ENCODE assay signal across 8 cellular contexts in the genomic region with DNA sequence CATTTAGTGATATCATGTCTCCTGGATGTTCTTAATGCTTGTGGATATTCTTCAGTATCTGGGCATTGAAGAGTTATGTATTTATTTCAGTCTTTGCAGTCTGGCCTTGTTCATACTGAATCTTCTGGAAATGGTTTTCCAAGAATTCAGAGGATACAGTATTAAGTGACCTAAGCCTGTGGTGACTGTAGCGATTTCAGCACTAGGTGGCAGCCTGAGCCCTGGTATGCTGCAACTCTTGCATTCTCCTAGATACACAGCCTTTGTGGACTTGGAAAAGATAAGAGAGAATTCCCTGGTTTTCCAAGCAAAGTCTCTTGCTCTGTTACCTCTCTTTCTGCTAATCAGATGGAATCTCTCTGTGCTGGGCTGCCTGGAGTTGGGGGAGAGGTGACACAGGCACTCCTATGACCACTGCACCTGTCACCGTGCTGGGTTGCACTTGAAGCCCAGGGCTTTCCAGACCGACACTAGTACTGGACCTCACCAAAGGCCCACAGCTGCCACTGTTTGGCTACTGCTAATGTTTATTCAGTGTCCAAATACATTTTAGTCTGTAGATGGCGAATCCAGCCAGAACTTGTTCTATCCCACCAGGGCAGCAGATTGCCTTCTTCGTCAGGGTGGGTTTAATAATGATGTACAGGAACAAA. TPM values are rescaled to one million over a fixed set of nuclear protein-coding genes. Genes with fewer than 3 reads are reported as not detected.
DNase-seq lines count a peak whose midpoint lies in the region; ATAC-seq and TF ChIP-seq lines count a peak whose summit lies in the region.

No MANE protein-coding gene starts in this region.

- H3K36me3 ChIP-seq in MG63, result no peaks in the 10 kb centered on the region

- no peak for ATAC-seq in GM18873 (IDR thresholded peaks at IDR 0.05; ENCODE audit: low FRiP score, unreplicated experiment)
- ATAC-seq in activated CD8-positive, alpha-beta T cell treated with anti-CD3 and anti-CD28 coated beads for 36 hours, result no peak

- intact Hi-C loops in activated CD8-positive, alpha-beta T cell treated with anti-CD3 and anti-CD28 coated beads for 36 hours (cut with micrococcal nuclease), result no loop called here

- no peaks in the 10 kb centered on the region for H3K4me1 Mint-ChIP-seq in brain
- H3K4me1 Mint-ChIP-seq in activated CD8-positive, alpha-beta T cell treated with anti-CD3 and anti-CD28 coated beads for 36 hours (ENCODE audit: low read depth), result no peaks in the 10 kb centered on the region

- CTCF ChIA-PET in activated CD8-positive, alpha-beta T cell treated with anti-CD3 and anti-CD28 coated beads for 36 hours (lab: Charles Lee), result interaction anchor here (0.7 kb wide), 1 partner anchor 297 kb away, joined by 3 read pairs; no protein-coding TSS in a partner anchor

- H3K4me3 Mint-ChIP-seq in brain, result no peak overlapping the region
- no peak overlapping the region for H3K4me3 Mint-ChIP-seq in activated CD8-positive, alpha-beta T cell treated with anti-CD3 and anti-CD28 coated beads for 36 hours

- POLR2A ChIA-PET in activated CD8-positive, alpha-beta T cell treated with anti-CD3 and anti-CD28 coated beads for 36 hours (lab: Charles Lee), result no interaction called here

- H3K4me3 ChIP-seq in MG63, result no peak overlapping the region

- H3K9me3 ChIP-seq in MG63, result no peaks in the 10 kb centered on the region

- DNase-seq in EH (ENCODE audit: low read depth) (peak; percentile 32), MG63 (peak; percentile 2), midbrain (lab: John Stamatoyannopoulos, UW) (peak; percentile 8), NCI-H524 treated with DMSO at 0.1 percent for 48 hours (lab: John Stamatoyannopoulos, UW) (no peak), ureter (ENCODE audit: low spot score) (no peak)
- no peak for DNase-seq in activated CD8-positive, alpha-beta T cell treated with anti-CD3 and anti-CD28 coated beads for 36 hours

- TF ChIP-seq CTCF in brain (conservative IDR thresholded peaks at IDR 0.05), result peak; percentile 16 to 47
- no peak for TF ChIP-seq CTCF in activated CD8-positive, alpha-beta T cell treated with anti-CD3 and anti-CD28 coated beads for 36 hours (IDR thresholded peaks at IDR 0.05)

- no peak overlapping the region for H3K27ac Mint-ChIP-seq in brain
- no peak overlapping the region for H3K27ac Mint-ChIP-seq in activated CD8-positive, alpha-beta T cell treated with anti-CD3 and anti-CD28 coated beads for 36 hours

- H3K27me3 Mint-ChIP-seq in brain, result peaks cover 8% of the 10 kb centered on the region
- no peaks in the 10 kb centered on the region for H3K27me3 Mint-ChIP-seq in activated CD8-positive, alpha-beta T cell treated with anti-CD3 and anti-CD28 coated beads for 36 hours

- peaks cover 31% of the 10 kb centered on the region for H3K36me3 Mint-ChIP-seq in brain
- peaks cover 9% of the 10 kb centered on the region for H3K36me3 Mint-ChIP-seq in activated CD8-positive, alpha-beta T cell treated with anti-CD3 and anti-CD28 coated beads for 36 hours (ENCODE audit: low read depth)

- H3K27me3 ChIP-seq in MG63, result no peaks in the 10 kb centered on the region

- H3K9me3 Mint-ChIP-seq in brain, result peaks cover 22 to 70% (median 38%) of the 10 kb centered on the region in 5 experiments
- H3K9me3 Mint-ChIP-seq in activated CD8-positive, alpha-beta T cell treated with anti-CD3 and anti-CD28 coated beads for 36 hours, result peaks cover 8% of the 10 kb centered on the region

RNA-seq across cellular contexts. Expression of gene SPIN2A, which starts 19.3 kb away (rescaled TPM):
- not detected in 2 replicates for total RNA-seq in MG63 (2014; rRNA removed; shearing (Covaris generic); ENCODE audit: low replicate concordance)
- 0.73 TPM for polyA plus RNA-seq in brain (ENCODE audit: insufficient read depth, low read depth, low replicate concordance)
- total RNA-seq in activated CD8-positive, alpha-beta T cell treated with anti-CD3 and anti-CD28 coated beads for 36 hours, result under 1 TPM; 0.36 to 0.81 TPM
- total RNA-seq in ureter, result 1.4 TPM

RNA-seq across cellular contexts. Expression of gene SPIN2B, which starts 35.2 kb away (rescaled TPM):
- 8.4 and 10.8 TPM in 2 replicates for total RNA-seq in MG63 (2014; rRNA removed; shearing (Covaris generic); ENCODE audit: low replicate concordance)
- 6.3 TPM for polyA plus RNA-seq in brain (ENCODE audit: insufficient read depth, low read depth, low replicate concordance)
- total RNA-seq in activated CD8-positive, alpha-beta T cell treated with anti-CD3 and anti-CD28 coated beads for 36 hours, result 1 to 10 TPM; 5.2 to 6.0 TPM
- total RNA-seq in ureter, result 19.8 TPM

Comparison
In these comparisons a context has a peak if more than half of its experiments do, and no peak if none do; other contexts are left out.
1. DNase-seq: peak in EH (single experiment), MG63 (single experiment) and midbrain (single experiment); none in NCI-H524 treated with DMSO at 0.1 percent for 48 hours (single experiment), activated CD8-positive, alpha-beta T cell treated with anti-CD3 and anti-CD28 coated beads for 36 hours (single experiment) and ureter (single experiment).